ENCODE assay signal across 8 cellular contexts in genomic region chr17:17303847-17304490, GRCh38. TPM values are rescaled to one million over a fixed set of nuclear protein-coding genes. Genes with fewer than 3 reads are reported as not detected.
DNase-seq lines count a peak whose midpoint lies in the region; ATAC-seq lines count a peak whose summit lies in the region.

No MANE protein-coding gene starts in this region.

- H3K36me3 ChIP-seq in CD4-positive, CD25-positive, alpha-beta regulatory T cell (ENCODE audit: control insufficient read depth, insufficient read depth, low read length): no peaks in the 10 kb centered on the region
- H3K36me3 ChIP-seq in MG63 (no peaks in the 10 kb centered on the region), duodenal mucosa (ENCODE audit: control insufficient read depth in 1 of 2, insufficient read depth in 2 of 2, low read length in 2 of 2) (no peaks in the 10 kb centered on the region), neuron (ENCODE audit: insufficient read depth, low read length) (peaks cover under 1% of the 10 kb centered on the region)

- no peaks in the 10 kb centered on the region for H3K27me3 ChIP-seq in CD4-positive, CD25-positive, alpha-beta regulatory T cell (ENCODE audit: control insufficient read depth, insufficient read depth, low read length)
- H3K27me3 ChIP-seq in MG63: no peaks in the 10 kb centered on the region
- no peaks in the 10 kb centered on the region for H3K27me3 ChIP-seq in duodenal mucosa (ENCODE audit: control insufficient read depth in 1 of 2, insufficient read depth in 2 of 2, low read length in 2 of 2)
- H3K27me3 ChIP-seq in neuron (ENCODE audit: insufficient read depth, low read length): no peaks in the 10 kb centered on the region

- H3K4me1 ChIP-seq in CD4-positive, CD25-positive, alpha-beta regulatory T cell (ENCODE audit: control insufficient read depth, insufficient read depth, low read length, poor library complexity, severe bottlenecking): peaks cover 35% of the 10 kb centered on the region
- H3K4me1 ChIP-seq in duodenal mucosa (ENCODE audit: control insufficient read depth in 1 of 2, insufficient read depth in 2 of 2, low read length in 2 of 2) (peaks cover 8 to 29% of the 10 kb centered on the region in 2 donors), neuron (ENCODE audit: insufficient read depth, low read length) (peaks cover 11% of the 10 kb centered on the region)

- peak overlapping the region; percentile 41 for H3K27ac ChIP-seq in CD4-positive, CD25-positive, alpha-beta regulatory T cell (ENCODE audit: insufficient read depth, low read length, poor library complexity, severe bottlenecking)
- H3K27ac ChIP-seq in duodenal mucosa (ENCODE audit: low read depth, low read length): no peak overlapping the region

- peak overlapping the region; percentile 72 to 87 (median 87) for H3K27ac Mint-ChIP-seq in CD4-positive, CD25-positive, alpha-beta regulatory T cell

- peaks cover 6 to 38% (median 17%) of the 10 kb centered on the region in 4 donors for H3K4me1 Mint-ChIP-seq in CD4-positive, CD25-positive, alpha-beta regulatory T cell

- no peak for DNase-seq in CD4-positive, CD25-positive, alpha-beta regulatory T cell
- DNase-seq in MG63: no peak
- no peak for DNase-seq in NCI-H526 (lab: John Stamatoyannopoulos, UW)
- DNase-seq in NCI-H526 treated with DMSO at 0.1 percent for 48 hours (lab: John Stamatoyannopoulos, UW): no peak

- H3K9ac ChIP-seq in duodenal mucosa (ENCODE audit: low read depth in 1 of 2, low read length in 2 of 2): no peak overlapping the region

- H3K27me3 Mint-ChIP-seq in CD4-positive, CD25-positive, alpha-beta regulatory T cell: no peaks in the 10 kb centered on the region

- peak overlapping the region; percentile 30 for H3K4me3 ChIP-seq in CD4-positive, CD25-positive, alpha-beta regulatory T cell (ENCODE audit: low read depth, low read length)
- H3K4me3 ChIP-seq in MG63 (peak overlapping the region; percentile 57), duodenal mucosa (ENCODE audit: low read depth in 1 of 2, low read length in 2 of 2) (peak overlapping the region; percentile 42 to 82), neuron (ENCODE audit: low read length) (peak overlapping the region; percentile 69)

- no peaks in the 10 kb centered on the region for H3K9me3 ChIP-seq in CD4-positive, CD25-positive, alpha-beta regulatory T cell (ENCODE audit: control insufficient read depth in 2 of 2, low read length in 2 of 2)
- H3K9me3 ChIP-seq in MG63 (no peaks in the 10 kb centered on the region), duodenal mucosa (ENCODE audit: control insufficient read depth in 1 of 2, low read length in 2 of 2) (no peaks in the 10 kb centered on the region), neuron (ENCODE audit: low read length) (peaks cover under 1% of the 10 kb centered on the region)

- H3K36me3 Mint-ChIP-seq in CD4-positive, CD25-positive, alpha-beta regulatory T cell: peaks cover 3% of the 10 kb centered on the region

- no peaks in the 10 kb centered on the region for H3K9me3 Mint-ChIP-seq in CD4-positive, CD25-positive, alpha-beta regulatory T cell

- peak overlapping the region; percentile 70 for H2AFZ ChIP-seq in neuron (ENCODE audit: low read depth, low read length)

- ATAC-seq in CD4-positive, CD25-positive, alpha-beta regulatory T cell (ENCODE audit: low read depth in 2 of 2): no peak
- ATAC-seq in GM21526 (IDR thresholded peaks at IDR 0.05; ENCODE audit: low FRiP score, unreplicated experiment): no peak
- no peak for ATAC-seq in GM19452 (IDR thresholded peaks at IDR 0.05; ENCODE audit: unreplicated experiment)

- H3K4me3 Mint-ChIP-seq in CD4-positive, CD25-positive, alpha-beta regulatory T cell: peak overlapping the region; percentile 81 to 92 (median 84)

RNA-seq across cellular contexts. Expression of gene NT5M, which starts 0.8 kb away (rescaled TPM):
- total RNA-seq in CD4-positive, CD25-positive, alpha-beta regulatory T cell: 3.9 TPM
- polyA plus RNA-seq in CD4-positive, CD25-positive, alpha-beta regulatory T cell: 1 to 10 TPM in 2 of 4 donors, under 1 TPM in 2; 0.75 to 2.0 (median 1.4) TPM
- 0.91 and 2.5 TPM in 2 replicates for total RNA-seq in MG63 (2014; rRNA removed; shearing (Covaris generic); ENCODE audit: low replicate concordance)

RNA-seq across cellular contexts. Expression of gene COPS3, which starts 22.9 kb away (rescaled TPM):
- total RNA-seq in CD4-positive, CD25-positive, alpha-beta regulatory T cell: 92.1 TPM
- polyA plus RNA-seq in CD4-positive, CD25-positive, alpha-beta regulatory T cell: 100 to 1,000 TPM in 2 of 4 donors, 10 to 100 TPM in 2; 98.5 to 123 (median 106) TPM
- 131 and 168 TPM in 2 replicates for total RNA-seq in MG63 (2014; rRNA removed; shearing (Covaris generic); ENCODE audit: low replicate concordance)
